ENCODE assay signal across 19 cellular contexts in the genomic region with DNA sequence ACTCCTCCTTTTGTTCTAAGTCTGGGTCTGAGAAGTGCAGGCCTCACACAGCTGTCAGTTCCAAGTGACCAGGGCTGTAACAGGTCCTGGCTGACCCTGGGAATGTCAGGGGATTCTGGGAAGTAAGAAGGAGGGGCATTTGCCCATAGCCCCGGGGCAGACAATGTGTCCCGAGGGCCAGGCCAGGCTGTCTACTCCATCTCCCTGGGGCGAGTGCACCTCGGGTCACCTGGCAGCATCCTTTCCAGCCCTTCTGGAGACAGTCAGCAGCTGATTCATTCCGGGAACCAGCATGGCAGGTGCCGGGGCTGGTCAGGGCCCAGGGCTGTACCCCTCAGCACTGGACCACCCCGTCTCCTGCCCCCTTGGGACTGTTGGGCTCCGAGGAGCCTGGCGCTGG. TPM values are rescaled to one million over a fixed set of nuclear protein-coding genes. Genes with fewer than 3 reads are reported as not detected.
"Had no signal": no experiment of that assay in that cellular context is flagged by ENCODE, and none has a peak within 500 bp of the region (broad histone marks: within the 10 kb centered on the region; RNA-seq: fewer than 3 reads in every experiment).

No MANE protein-coding gene starts in this region.

RNA-seq across cellular contexts. Expression of gene ICOSLG, which starts 13.1 kb away (rescaled TPM):
- total RNA-seq: ascending aorta had no signal
- polyA plus RNA-seq: cardiac muscle cell had no signal

RNA-seq across cellular contexts. Expression of gene DNMT3L, which starts 34.1 kb away (rescaled TPM):
- total RNA-seq: activated naive CD4-positive, alpha-beta T cell treated with anti-CD3 and anti-CD28 coated beads for 36 hours; activated naive CD4-positive, alpha-beta T cell treated with anti-CD3 and anti-CD28 coated beads, Interleukin-2, amount 50 U/mL, for 72 hours; activated naive CD8-positive, alpha-beta T cell treated with anti-CD3 and anti-CD28 coated beads for 36 hours; activated naive CD8-positive, alpha-beta T cell treated with anti-CD3 and anti-CD28 coated beads, Interleukin-2, amount 10 ng/mL, durations not matched to agents 7 days and 5 days; activated T-cell treated with anti-CD3 and anti-CD28 coated beads, Interleukin-2, amount 50 U/mL, for 4 hours; activated T-cell treated with anti-CD3 and anti-CD28 coated beads, Interleukin-2, amount 50 U/mL, for 72 hours; activated T-helper 1 cell treated with anti-CD3 and anti-CD28 coated beads, Interleukin-12 subunit alpha, Interleukin-12 subunit beta, Interleukin-2, Interleukin-4 antibody, amounts not matched to agents 30 ng/mL and 10 ng/mL and 1 ng/mL, durations not matched to agents 14 hours and 24 hours and 36 hours; activated T-helper 17 cell treated with anti-CD3 and anti-CD28 coated beads, Interleukin-2, amount 50 U/mL, for 72 hours; activated T-helper 2 cell treated with anti-CD3 and anti-CD28 coated beads, Interferon-gamma antibody, Interleukin-2, Interleukin-4, amounts not matched to agents 10 μg/mL and 5 μg/mL and 100 μg/mL, durations not matched to agents 14 hours and 24 hours and 36 hours; adrenal gland; aorta; ascending aorta; astrocyte; body of pancreas; breast epithelium; bronchial epithelial cell; cardiac muscle cell; cardiac septum had no signal
- polyA plus RNA-seq: adipose tissue, adrenal gland, aorta, cardiac muscle cell had no signal

RNA-seq across cellular contexts. Expression of gene AIRE, which starts 58.1 kb away (rescaled TPM):
- total RNA-seq: activated naive CD4-positive, alpha-beta T cell treated with anti-CD3 and anti-CD28 coated beads for 36 hours; activated naive CD4-positive, alpha-beta T cell treated with anti-CD3 and anti-CD28 coated beads, Interleukin-2, amount 50 U/mL, for 72 hours; activated naive CD8-positive, alpha-beta T cell treated with anti-CD3 and anti-CD28 coated beads for 36 hours; activated naive CD8-positive, alpha-beta T cell treated with anti-CD3 and anti-CD28 coated beads, Interleukin-2, amount 10 ng/mL, durations not matched to agents 7 days and 5 days; activated T-cell treated with anti-CD3 and anti-CD28 coated beads, Interleukin-2, amount 50 U/mL, for 4 hours; activated T-cell treated with anti-CD3 and anti-CD28 coated beads, Interleukin-2, amount 50 U/mL, for 72 hours; activated T-helper 1 cell treated with anti-CD3 and anti-CD28 coated beads, Interleukin-12 subunit alpha, Interleukin-12 subunit beta, Interleukin-2, Interleukin-4 antibody, amounts not matched to agents 30 ng/mL and 10 ng/mL and 1 ng/mL, durations not matched to agents 14 hours and 24 hours and 36 hours; activated T-helper 17 cell treated with anti-CD3 and anti-CD28 coated beads, Interleukin-2, amount 50 U/mL, for 72 hours; activated T-helper 2 cell treated with anti-CD3 and anti-CD28 coated beads, Interferon-gamma antibody, Interleukin-2, Interleukin-4, amounts not matched to agents 10 μg/mL and 5 μg/mL and 100 μg/mL, durations not matched to agents 14 hours and 24 hours and 36 hours; breast epithelium; bronchial epithelial cell had no signal
- polyA plus RNA-seq: aorta, cardiac muscle cell had no signal
